8 cellular contexts compared by ENCODE assay signal in genomic region chr19:57934820-57935665, GRCh38. TPM values are rescaled to one million over a fixed set of nuclear protein-coding genes. Genes with fewer than 3 reads are reported as not detected.
A peak's percentile ranks its signal among the peaks of the same experiment; 100 is the strongest.
DNase-seq lines count a peak whose midpoint lies in the region; ATAC-seq and TF ChIP-seq lines count a peak whose summit lies in the region.

TSS of gene ZNF418 (minus strand) at chr19:57935402. CDS start at chr19:57933822, 1,580 bp downstream.

- H3K4me1 ChIP-seq in tibial nerve, result peaks cover 0 to 7% (median 0%) of the 10 kb centered on the region in 4 donors

- WGBS in tibial nerve, 2 donors, result 2 to 4% methylated on average over 46 to 54 of the region's 54 CpGs

- intact Hi-C loops in natural killer cell (cut with micrococcal nuclease), result no loop called here

- H3K27me3 ChIP-seq in tibial nerve, result no peaks in the 10 kb centered on the region

- H3K27ac ChIP-seq in tibial nerve, result peak within 1 kb of the TSS in 3 of 4 donors; percentile 67 to 80 (median 75)

- ATAC-seq in GM18502 (IDR thresholded peaks at IDR 0.05; ENCODE audit: poor library complexity, unreplicated experiment) (peak; percentile 67), natural killer cell (peak; percentile 89 to 99 (median 99)), HG03521 (IDR thresholded peaks at IDR 0.05; ENCODE audit: unreplicated experiment) (no peak)

- TF ChIP-seq EP300 in tibial nerve (IDR thresholded peaks at IDR 0.05), result peak in 1 of 2 donors; percentile 41

- peaks cover 0 to 100% (median 32%) of the 10 kb centered on the region in 4 donors for H3K9me3 ChIP-seq in tibial nerve

- H3K36me3 ChIP-seq in tibial nerve, result peaks cover 0 to 78% (median 0%) of the 10 kb centered on the region in 3 donors

- H3K27me3 Mint-ChIP-seq in natural killer cell (ENCODE audit: low read depth in 2 of 2), result no peaks in the 10 kb centered on the region

- peak within 1 kb of the TSS; percentile 97 to 100 for H3K27ac Mint-ChIP-seq in natural killer cell

- peaks cover 9 to 11% of the 10 kb centered on the region in 2 donors for H3K9me3 Mint-ChIP-seq in natural killer cell

- peak within 1 kb of the TSS; percentile 97 for H3K4me3 Mint-ChIP-seq in natural killer cell

- H3K4me3 ChIP-seq in tibial nerve, result peak within 1 kb of the TSS; percentile 30 to 64 (median 48)

- peak; percentile 36 for DNase-seq in NCI-H2029 (lab: John Stamatoyannopoulos, UW)
- peak; percentile 15 for DNase-seq in activated gamma-delta T cell treated with anti-CD3 and anti-CD28 coated beads, Interleukin-2, amount 50 U/mL, for 16 hours (ENCODE audit: low read depth)
- DNase-seq in foreskin melanocyte, result peak; percentile 75
- DNase-seq in natural killer cell, result peak; percentile 58
- DNase-seq in tibial nerve (ENCODE audit: low spot score in 2 of 2), result peak in 1 of 2 donors; percentile 37
- no peak for DNase-seq in AML-193 (lab: John Stamatoyannopoulos, UW)

- H3K4me1 Mint-ChIP-seq in natural killer cell, result peaks cover 13 to 14% of the 10 kb centered on the region in 2 donors

- no peak for TF ChIP-seq POLR2A in tibial nerve (IDR thresholded peaks at IDR 0.05)

- TF ChIP-seq CTCF in natural killer cell (IDR thresholded peaks at IDR 0.05) (no peak), tibial nerve (IDR thresholded peaks at IDR 0.05) (no peak)

- H3K36me3 Mint-ChIP-seq in natural killer cell, result peaks cover 10% of the 10 kb centered on the region

RNA-seq across cellular contexts. Expression of gene ZNF418, which starts in this region (rescaled TPM):
- 10 to 100 TPM in 1 of 3 donors, 1 to 10 TPM in 2; 4.3 to 13.3 (median 6.2) TPM for total RNA-seq in natural killer cell
- total RNA-seq in tibial nerve, result 1 to 10 TPM; 2.1 to 6.1 (median 3.3) TPM

Comparison
In these comparisons a context has a peak if more than half of its experiments do, and no peak if none do; other contexts are left out.
1. DNase-seq: peak in NCI-H2029 (single experiment), activated gamma-delta T cell treated with anti-CD3 and anti-CD28 coated beads, Interleukin-2, amount 50 U/mL, for 16 hours (single experiment), foreskin melanocyte (single experiment) and natural killer cell (single experiment); none in AML-193 (0 of 2).